In the genomic region with DNA sequence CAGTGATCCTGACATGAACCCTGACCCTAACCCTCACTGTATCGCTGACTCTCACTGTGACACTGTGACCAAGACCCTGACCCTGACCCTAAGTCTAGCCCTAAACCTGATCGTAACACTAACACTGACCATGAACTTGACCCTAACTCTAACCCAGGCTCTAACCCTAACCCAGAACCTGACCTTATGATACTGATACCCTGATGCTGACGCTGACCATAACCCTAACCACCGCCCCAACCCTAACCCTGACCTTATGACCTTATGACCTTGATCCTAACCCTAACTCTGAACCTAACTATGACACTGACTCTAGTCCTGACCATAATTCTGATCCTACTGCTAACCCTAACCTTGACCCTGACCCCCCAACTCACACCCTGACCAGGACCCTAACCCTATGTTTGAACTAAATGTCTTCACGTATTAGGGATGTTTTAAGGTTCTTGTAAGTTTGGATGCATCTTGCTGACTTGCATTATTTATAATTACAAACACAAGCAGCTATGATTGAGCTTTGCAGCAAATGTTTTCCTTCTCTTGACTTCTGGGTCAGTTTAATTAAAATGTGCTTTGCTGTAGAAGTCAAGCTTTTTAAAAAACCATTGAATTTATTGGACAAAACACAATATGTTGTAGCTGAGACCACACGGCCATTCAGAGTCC, we compare ENCODE assay signal across 23 cellular contexts. TPM values are rescaled to one million over a fixed set of nuclear protein-coding genes. Genes with fewer than 3 reads are reported as not detected.
"Had no signal": no experiment of that assay in that cellular context is flagged by ENCODE, and none has a peak within 500 bp of the region (broad histone marks: within the 10 kb centered on the region; RNA-seq: fewer than 3 reads in every experiment).

No MANE protein-coding gene starts in this region.

- FAIRE-seq: kidney, urothelium cell line had no signal

- H3K27ac Mint-ChIP-seq: activated CD4-positive, alpha-beta T cell treated with anti-CD3 and anti-CD28 coated beads for 36 hours; activated T-helper 1 cell treated with anti-CD3 and anti-CD28 coated beads, Interleukin-12 subunit alpha, Interleukin-12 subunit beta, Interleukin-2, Interleukin-4 antibody, amounts not matched to agents 30 ng/mL and 10 ng/mL and 1 ng/mL, durations not matched to agents 14 hours and 24 hours and 36 hours; memory B cell; natural killer cell; T-helper 17 cell had no signal

- H3K9me3 Mint-ChIP-seq: activated T-helper 1 cell treated with anti-CD3 and anti-CD28 coated beads, Interleukin-12 subunit alpha, Interleukin-12 subunit beta, Interleukin-2, Interleukin-4 antibody, amounts not matched to agents 30 ng/mL and 10 ng/mL and 1 ng/mL, durations not matched to agents 14 hours and 24 hours and 36 hours; memory B cell; natural killer cell; stimulated activated effector memory CD8-positive, alpha-beta T cell treated with anti-CD3 and anti-CD28 coated beads, Interleukin-12 subunit alpha, Interleukin-12 subunit beta, amount 100 ng/mL, for 72 hours had no signal

- H3K4me3 Mint-ChIP-seq: activated CD4-positive, alpha-beta T cell treated with anti-CD3 and anti-CD28 coated beads for 36 hours; activated T-helper 1 cell treated with anti-CD3 and anti-CD28 coated beads, Interleukin-12 subunit alpha, Interleukin-12 subunit beta, Interleukin-2, Interleukin-4 antibody, amounts not matched to agents 30 ng/mL and 10 ng/mL and 1 ng/mL, durations not matched to agents 14 hours and 24 hours and 36 hours; memory B cell; natural killer cell; stimulated activated effector memory CD8-positive, alpha-beta T cell treated with anti-CD3 and anti-CD28 coated beads, Interleukin-12 subunit alpha, Interleukin-12 subunit beta, amount 100 ng/mL, for 72 hours; T-helper 17 cell had no signal

- H3K36me3 ChIP-seq: breast epithelium, left lung, sigmoid colon, thoracic aorta, WERI-Rb-1 had no signal

- H3K9me3 ChIP-seq: breast epithelium, left lung, sigmoid colon, thoracic aorta had no signal

- H3K36me3 Mint-ChIP-seq: memory B cell, natural killer cell had no signal

- DNase-seq: activated CD4-positive, alpha-beta T cell treated with anti-CD3 and anti-CD28 coated beads for 36 hours; activated naive CD4-positive, alpha-beta T cell; anterior cingulate cortex; dorsolateral prefrontal cortex; hypothalamus; kidney; left lung; natural killer cell; sigmoid colon; stimulated activated CD4-positive, alpha-beta T cell treated with anti-CD3 and anti-CD28 coated beads, Interleukin-1b, Interleukin-23, amount 100 ng/mL, for 48 hours; T-helper 17 cell; WERI-Rb-1 had no signal

- H3K4me3 ChIP-seq: breast epithelium, dorsolateral prefrontal cortex, left lung, sigmoid colon, thoracic aorta had no signal

- H3K27ac ChIP-seq: left lung, sigmoid colon, thoracic aorta, WERI-Rb-1 had no signal

- H3K27me3 ChIP-seq: breast epithelium, sigmoid colon had no signal

- H3K27me3 Mint-ChIP-seq: activated CD4-positive, alpha-beta T cell treated with anti-CD3 and anti-CD28 coated beads for 36 hours had no signal

- ATAC-seq: activated CD4-positive, alpha-beta T cell treated with anti-CD3 and anti-CD28 coated beads for 36 hours; left lung; natural killer cell; stimulated activated effector memory CD8-positive, alpha-beta T cell treated with anti-CD3 and anti-CD28 coated beads, Interleukin-12 subunit alpha, Interleukin-12 subunit beta, amount 100 ng/mL, for 72 hours; T-helper 17 cell had no signal

RNA-seq across cellular contexts. Expression of a gene that starts 23.9 kb away (rescaled TPM):
- total RNA-seq: activated CD4-positive, alpha-beta T cell treated with anti-CD3 and anti-CD28 coated beads for 36 hours; activated T-helper 1 cell treated with anti-CD3 and anti-CD28 coated beads, Interleukin-12 subunit alpha, Interleukin-12 subunit beta, Interleukin-2, Interleukin-4 antibody, amounts not matched to agents 30 ng/mL and 10 ng/mL and 1 ng/mL, durations not matched to agents 14 hours and 24 hours and 36 hours; breast epithelium; fibroblast of villous mesenchyme; kidney; left lung; mucosa of gallbladder; natural killer cell; osteoblast; pulmonary artery endothelial cell; sigmoid colon; T-helper 17 cell; thoracic aorta had no signal
- polyA plus RNA-seq: esophagus, sigmoid colon had no signal
